Comparison of ENCODE assay signal across 8 cellular contexts in genomic region chr22:37608477-37609239, GRCh38. TPM values are rescaled to one million over a fixed set of nuclear protein-coding genes. Genes with fewer than 3 reads are reported as not detected.
DNase-seq lines count a peak whose midpoint lies in the region; ATAC-seq and TF ChIP-seq lines count a peak whose summit lies in the region.

A gene with protein sequence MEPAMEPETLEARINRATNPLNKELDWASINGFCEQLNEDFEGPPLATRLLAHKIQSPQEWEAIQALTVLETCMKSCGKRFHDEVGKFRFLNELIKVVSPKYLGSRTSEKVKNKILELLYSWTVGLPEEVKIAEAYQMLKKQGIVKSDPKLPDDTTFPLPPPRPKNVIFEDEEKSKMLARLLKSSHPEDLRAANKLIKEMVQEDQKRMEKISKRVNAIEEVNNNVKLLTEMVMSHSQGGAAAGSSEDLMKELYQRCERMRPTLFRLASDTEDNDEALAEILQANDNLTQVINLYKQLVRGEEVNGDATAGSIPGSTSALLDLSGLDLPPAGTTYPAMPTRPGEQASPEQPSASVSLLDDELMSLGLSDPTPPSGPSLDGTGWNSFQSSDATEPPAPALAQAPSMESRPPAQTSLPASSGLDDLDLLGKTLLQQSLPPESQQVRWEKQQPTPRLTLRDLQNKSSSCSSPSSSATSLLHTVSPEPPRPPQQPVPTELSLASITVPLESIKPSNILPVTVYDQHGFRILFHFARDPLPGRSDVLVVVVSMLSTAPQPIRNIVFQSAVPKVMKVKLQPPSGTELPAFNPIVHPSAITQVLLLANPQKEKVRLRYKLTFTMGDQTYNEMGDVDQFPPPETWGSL (plus strand): TSS chr22:37608834. CDS start chr22:37608861, 27 bp downstream.

- peaks cover 0 to 5% (median 0%) of the 10 kb centered on the region in 3 donors for H3K27me3 ChIP-seq in psoas muscle (ENCODE audit: insufficient read depth in 3 of 3, low read length in 2 of 3)

- H3K4me3 ChIP-seq in psoas muscle (peak within 1 kb of the TSS; percentile 99), urinary bladder (ENCODE audit: low read depth, low read length) (peak within 1 kb of the TSS; percentile 83)

- TF ChIP-seq CTCF in psoas muscle (IDR thresholded peaks at IDR 0.05), result no peak

- DNase-seq in NCI-H1930 (lab: John Stamatoyannopoulos, UW) (peak; percentile 97), anterior cingulate cortex (lab: John Stamatoyannopoulos, UW) (peak; percentile 80 to 100 (median 96)), left ventricle myocardium superior (peak; percentile 97), psoas muscle (peak; percentile 96 to 98)

- H3K27ac ChIP-seq in psoas muscle, result peak within 1 kb of the TSS; percentile 93
- peak within 1 kb of the TSS; percentile 93 for H3K27ac ChIP-seq in urinary bladder (ENCODE audit: low read depth)

- WGBS in psoas muscle, 3 donors, result 0 to 1% (median 0%) methylated on average over 47 to 82 of the region's 82 CpGs
- WGBS in urinary bladder, result under 1% methylated on average over 82 of the region's 82 CpGs

- intact Hi-C loops in T-helper 2 cell treated with Interferon-gamma antibody and Interleukin-4, amounts not matched to agents 100 ng/mL and 5 ng/mL, for 36 hours (cut with micrococcal nuclease), result loop anchor here (1.0 to 5.0 kb wide), 9 partner anchors 15 to 594 kb away; partner anchors contain the start of genes EIF3L, MAFF, NOL12 and RAC2
- intact Hi-C loops in left ventricle myocardium superior (cut with micrococcal nuclease) (no loop called here), psoas muscle (cut with DNase I) (no loop called here)

- ATAC-seq in GM18502 (IDR thresholded peaks at IDR 0.05; ENCODE audit: poor library complexity, unreplicated experiment), result peak; percentile 77
- ATAC-seq in HG02970 (IDR thresholded peaks at IDR 0.05; ENCODE audit: low FRiP score, unreplicated experiment), result peak; percentile 86
- ATAC-seq in left ventricle myocardium superior, result peak; percentile 91
- peak; percentile 92 to 96 (median 94) for ATAC-seq in psoas muscle

- H3K4me1 ChIP-seq in psoas muscle (peaks cover 24% of the 10 kb centered on the region), urinary bladder (ENCODE audit: insufficient read depth) (no peaks in the 10 kb centered on the region)

- no peaks in the 10 kb centered on the region for H3K9me3 ChIP-seq in psoas muscle

- H3K36me3 ChIP-seq in psoas muscle (ENCODE audit: insufficient read depth in 1 of 2, low read depth in 1 of 2) (no peaks in the 10 kb centered on the region), urinary bladder (ENCODE audit: insufficient read depth) (no peaks in the 10 kb centered on the region)

RNA-seq across cellular contexts. Expression of the gene that starts here (rescaled TPM):
- total RNA-seq in T-helper 2 cell treated with Interferon-gamma antibody and Interleukin-4, amounts not matched to agents 100 ng/mL and 5 ng/mL, for 36 hours, result 58.8 and 62.7 TPM in 2 replicates
- 28.5 TPM for total RNA-seq in left ventricle myocardium superior
- total RNA-seq in psoas muscle, result 10 to 100 TPM; 31.9 to 37.2 (median 33.1) TPM
- polyA plus RNA-seq in psoas muscle, result 10 to 100 TPM; 30.2 to 39.4 (median 39.4) TPM
- 29.3 TPM for total RNA-seq in urinary bladder
- 45.4 TPM for polyA plus RNA-seq in urinary bladder

Comparison
In these comparisons a context has a peak if more than half of its experiments do, and no peak if none do; other contexts are left out.
1. Peak in every context shown above with its lines: DNase-seq, ATAC-seq, H3K4me3 ChIP-seq and H3K27ac ChIP-seq.